In genomic region chr11:62540804-62541671, GRCh38 we compare ENCODE assay signal across 1 cellular context.
TF ChIP-seq lines count a peak whose summit lies in the region.

No MANE protein-coding gene starts in this region.

TF ChIP-seq in IMR-90, 13 proteins besides CTCF, POLR2A, EP300 and RAD21:
- no peak for TF ChIP-seq MAZ (IDR thresholded peaks at IDR 0.05; ENCODE audit: borderline replicate concordance, low read depth, low read length)
- TF ChIP-seq, protein P1, sequence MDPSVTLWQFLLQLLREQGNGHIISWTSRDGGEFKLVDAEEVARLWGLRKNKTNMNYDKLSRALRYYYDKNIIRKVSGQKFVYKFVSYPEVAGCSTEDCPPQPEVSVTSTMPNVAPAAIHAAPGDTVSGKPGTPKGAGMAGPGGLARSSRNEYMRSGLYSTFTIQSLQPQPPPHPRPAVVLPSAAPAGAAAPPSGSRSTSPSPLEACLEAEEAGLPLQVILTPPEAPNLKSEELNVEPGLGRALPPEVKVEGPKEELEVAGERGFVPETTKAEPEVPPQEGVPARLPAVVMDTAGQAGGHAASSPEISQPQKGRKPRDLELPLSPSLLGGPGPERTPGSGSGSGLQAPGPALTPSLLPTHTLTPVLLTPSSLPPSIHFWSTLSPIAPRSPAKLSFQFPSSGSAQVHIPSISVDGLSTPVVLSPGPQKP (IDR thresholded peaks at IDR 0.05; ENCODE audit: borderline replicate concordance, low read depth, low read length), result no peak
- no peak for TF ChIP-seq CEBPB (IDR thresholded peaks at IDR 0.05; ENCODE audit: low read depth, low read length)
- TF ChIP-seq NFE2L2 (IDR thresholded peaks at IDR 0.05; ENCODE audit: low read depth, low read length), result no peak
- TF ChIP-seq MAFK (IDR thresholded peaks at IDR 0.05; ENCODE audit: low read depth, low read length), result no peak
- no peak for TF ChIP-seq MXI1 (IDR thresholded peaks at IDR 0.05; ENCODE audit: borderline replicate concordance, low read depth, low read length)
- TF ChIP-seq RFX5 (IDR thresholded peaks at IDR 0.05; ENCODE audit: low read depth, low read length), result no peak
- TF ChIP-seq BHLHE40 (IDR thresholded peaks at IDR 0.05; ENCODE audit: low read depth, low read length), result no peak
- TF ChIP-seq SMC3 (IDR thresholded peaks at IDR 0.05; ENCODE audit: low read depth, low read length), result no peak
- TF ChIP-seq CHD1 (IDR thresholded peaks at IDR 0.05; ENCODE audit: low read depth, low read length), result no peak
- TF ChIP-seq FOS (IDR thresholded peaks at IDR 0.05; ENCODE audit: low read depth, low read length), result no peak
- TF ChIP-seq RCOR1 (IDR thresholded peaks at IDR 0.05; ENCODE audit: insufficient replicate concordance, low read length), result no peak
- TF ChIP-seq, protein P2, sequence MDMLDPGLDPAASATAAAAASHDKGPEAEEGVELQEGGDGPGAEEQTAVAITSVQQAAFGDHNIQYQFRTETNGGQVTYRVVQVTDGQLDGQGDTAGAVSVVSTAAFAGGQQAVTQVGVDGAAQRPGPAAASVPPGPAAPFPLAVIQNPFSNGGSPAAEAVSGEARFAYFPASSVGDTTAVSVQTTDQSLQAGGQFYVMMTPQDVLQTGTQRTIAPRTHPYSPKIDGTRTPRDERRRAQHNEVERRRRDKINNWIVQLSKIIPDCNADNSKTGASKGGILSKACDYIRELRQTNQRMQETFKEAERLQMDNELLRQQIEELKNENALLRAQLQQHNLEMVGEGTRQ (IDR thresholded peaks at IDR 0.05; ENCODE audit: low read depth, low read length), result no peak
